ENCODE assay signal across 8 cellular contexts in genomic region chr3:53347261-53348064, GRCh38. TPM values are rescaled to one million over a fixed set of nuclear protein-coding genes. Genes with fewer than 3 reads are reported as not detected.
DNase-seq lines count a peak whose midpoint lies in the region; ATAC-seq and TF ChIP-seq lines count a peak whose summit lies in the region.

Gene DCP1A (minus strand): TSS chr3:53347543. CDS start chr3:53347517, 26 bp downstream.

- BruUV-seq in Calu3 (replicated peaks; lab: Mats Ljungman, UMichigan) = TSS peak; percentile 90

- H3K9me3 Mint-ChIP-seq in Calu3 (ENCODE audit: low read depth, unreplicated experiment) = no peaks in the 10 kb centered on the region
- H3K9me3 Mint-ChIP-seq in endothelial cell (ENCODE audit: unreplicated experiment) = no peaks in the 10 kb centered on the region

- H3K27me3 ChIP-seq in HUES48 (ENCODE audit: control insufficient read depth, insufficient read depth, low read length) = no peaks in the 10 kb centered on the region
- H3K27me3 ChIP-seq in OCI-LY1 (ENCODE audit: insufficient read depth, low read length) = no peaks in the 10 kb centered on the region

- peak within 1 kb of the TSS; percentile 97 for H3K27ac ChIP-seq in HUES48 (ENCODE audit: low read depth, low read length)
- H3K27ac ChIP-seq in OCI-LY1 (ENCODE audit: low read depth, low read length, poor library complexity, severe bottlenecking) = peak within 1 kb of the TSS; percentile 43

- H3K4me3 ChIP-seq in HUES48 (ENCODE audit: low read depth, low read length) (peak within 1 kb of the TSS; percentile 90), OCI-LY1 (ENCODE audit: low read depth, low read length, poor library complexity, severe bottlenecking) (peak within 1 kb of the TSS; percentile 92)

- peaks cover 25% of the 10 kb centered on the region for H3K36me3 Mint-ChIP-seq in Calu3 (ENCODE audit: insufficient read depth, unreplicated experiment)
- H3K36me3 Mint-ChIP-seq in endothelial cell (ENCODE audit: low read depth, unreplicated experiment) = peaks cover 3% of the 10 kb centered on the region

- H3K27ac Mint-ChIP-seq in Calu3 (ENCODE audit: unreplicated experiment) (peak within 1 kb of the TSS; percentile 74), endothelial cell (ENCODE audit: unreplicated experiment) (peak within 1 kb of the TSS; percentile 99)

- H3K4me1 ChIP-seq in HUES48 (ENCODE audit: control insufficient read depth, insufficient read depth, low read length) (peaks cover 5% of the 10 kb centered on the region; the same call in 1 of the 2 replicates), OCI-LY1 (ENCODE audit: insufficient read depth, low read length, severe bottlenecking) (peaks cover 24% of the 10 kb centered on the region)

- intact Hi-C loops in Calu3 (cut with micrococcal nuclease; ENCODE audit: unreplicated experiment) = no loop called here

- peak within 1 kb of the TSS; percentile 81 for H3K4me3 Mint-ChIP-seq in Calu3 (ENCODE audit: low read depth, unreplicated experiment)
- H3K4me3 Mint-ChIP-seq in endothelial cell (ENCODE audit: unreplicated experiment) = peak within 1 kb of the TSS; percentile 99

- H3F3A ChIP-seq in OCI-LY1 (ENCODE audit: insufficient read depth, low read length) = no peaks in the 10 kb centered on the region

- peak within 1 kb of the TSS; percentile 75 for H3K4me2 ChIP-seq in OCI-LY1 (ENCODE audit: low read length)

- no peak for TF ChIP-seq CTCF in Calu3 (IDR thresholded peaks at IDR 0.05; ENCODE audit: unreplicated experiment)
- TF ChIP-seq CTCF in OCI-LY1 (IDR thresholded peaks at IDR 0.05; ENCODE audit: low read length) = no peak
- no peak for TF ChIP-seq CTCF in endothelial cell (IDR thresholded peaks at IDR 0.05; ENCODE audit: unreplicated experiment)

- H3K36me3 ChIP-seq in HUES48 (ENCODE audit: control insufficient read depth, insufficient read depth, low read length) (peaks cover 18% of the 10 kb centered on the region), OCI-LY1 (ENCODE audit: insufficient read depth, low read length) (peaks cover 17% of the 10 kb centered on the region; the same call in 1 of the 2 replicates)

- H3K9me3 ChIP-seq in HUES48 (ENCODE audit: control insufficient read depth, insufficient read depth, low read length) = no peaks in the 10 kb centered on the region
- no peaks in the 10 kb centered on the region for H3K9me3 ChIP-seq in OCI-LY1 (ENCODE audit: low read length)

- H3K9ac ChIP-seq in HUES48 (ENCODE audit: low read depth, low read length) (peak within 1 kb of the TSS; percentile 92), OCI-LY1 (ENCODE audit: low read length) (peak within 1 kb of the TSS; percentile 89)

- H2AFZ ChIP-seq in OCI-LY1 (ENCODE audit: low read length) = peak within 1 kb of the TSS; percentile 98

- H3K4me1 Mint-ChIP-seq in Calu3 (ENCODE audit: low read depth, unreplicated experiment) (peaks cover 5% of the 10 kb centered on the region), endothelial cell (ENCODE audit: unreplicated experiment) (peaks cover 31% of the 10 kb centered on the region)

- no peaks in the 10 kb centered on the region for H3K9me2 ChIP-seq in OCI-LY1 (ENCODE audit: low read depth, low read length)

- DNase-seq in Calu3 (peak; percentile 96), endothelial cell (ENCODE audit: low spot score) (peak; percentile 98), midbrain (lab: John Stamatoyannopoulos, UW) (peak; percentile 97)
- DNase-seq in activated CD8-positive, alpha-beta memory T cell treated with anti-CD3 and anti-CD28 coated beads, Interleukin-2, amount 50 U/mL, for 4 hours = peak; percentile 95
- peak; percentile 87 to 89 for DNase-seq in stimulated activated CD8-positive, alpha-beta memory T cell treated with anti-CD3 and anti-CD28 coated beads, Interleukin-2, amount 100 ng/mL, for 1 hour (ENCODE audit: low read depth in 2 of 2)

- H3K27me3 Mint-ChIP-seq in Calu3 (ENCODE audit: unreplicated experiment) (no peaks in the 10 kb centered on the region), endothelial cell (ENCODE audit: unreplicated experiment) (peaks cover 4% of the 10 kb centered on the region)

- CTCF ChIA-PET in Calu3 (lab: Charles Lee) = interaction anchor here (0.6 to 1.2 kb wide), 7 partner anchors 10 to 158 kb away, joined by 3 to 7 read pairs (median 3); no protein-coding TSS in a partner anchor

- peaks cover 32% of the 10 kb centered on the region for H3K79me2 ChIP-seq in OCI-LY1 (ENCODE audit: insufficient read depth, low read length)

- no peaks in the 10 kb centered on the region; the same call in 1 of the 2 replicates for H4K20me1 ChIP-seq in OCI-LY1 (ENCODE audit: insufficient read depth, low read length)

- peak; percentile 96 for ATAC-seq in GM21390 (IDR thresholded peaks at IDR 0.05; ENCODE audit: unreplicated experiment)

RNA-seq across cellular contexts. Expression of gene DCP1A, which starts in this region (rescaled TPM):
- 27.4 and 27.8 TPM in 2 replicates for total RNA-seq in Calu3 (2022)
- total RNA-seq in endothelial cell (ENCODE audit: unreplicated experiment) = 33.8 TPM

Comparison
In these comparisons a context has a peak if more than half of its experiments do, and no peak if none do; other contexts are left out.
1. Peak in every context shown above with its lines: DNase-seq, ATAC-seq, H3K4me3 ChIP-seq and H3K27ac ChIP-seq.